In the genomic region with DNA sequence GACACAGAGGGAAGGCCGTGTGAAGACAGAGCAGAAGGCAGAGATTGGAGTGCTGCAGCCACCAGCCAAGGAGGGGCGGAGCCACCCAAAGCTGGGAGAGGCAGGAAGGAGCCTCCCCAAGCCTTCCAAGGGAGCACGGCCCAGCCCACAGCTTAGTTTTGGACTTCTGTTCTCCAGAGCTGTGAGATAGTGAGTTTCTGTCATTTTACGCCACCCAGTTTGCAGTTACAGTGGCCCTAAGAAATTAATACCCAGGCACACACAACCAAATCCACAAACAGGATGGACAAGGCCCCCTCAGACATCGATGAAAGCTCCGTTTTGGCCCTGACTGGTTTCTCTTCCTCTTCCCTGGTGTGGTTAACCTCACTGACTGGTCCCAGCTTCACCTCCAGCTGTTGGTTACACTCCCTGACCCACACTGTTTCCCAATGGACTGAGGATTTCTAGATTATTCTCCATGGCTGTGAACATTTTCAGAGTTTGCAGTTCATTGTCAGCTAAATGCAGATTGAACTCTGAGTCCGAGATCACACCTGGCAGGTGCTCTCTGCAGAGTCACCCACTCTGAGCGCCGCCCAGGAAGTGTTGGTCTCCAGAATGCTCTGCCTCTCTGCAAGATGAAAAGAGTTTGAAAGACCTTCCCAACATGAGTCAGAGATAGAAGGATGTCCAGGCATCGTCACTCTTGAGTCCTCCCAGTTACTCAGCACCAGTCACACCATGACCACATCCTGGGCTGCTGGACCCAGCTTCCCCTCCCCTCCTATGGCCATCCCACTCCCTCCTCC, we compare ENCODE assay signal across 9 cellular contexts.
DNase-seq lines count a peak whose midpoint lies in the region; ATAC-seq, FAIRE-seq and TF ChIP-seq lines count a peak whose summit lies in the region.
"Had no signal": no experiment of that assay in that cellular context is flagged by ENCODE, and none has a peak within 500 bp of the region (broad histone marks: within the 10 kb centered on the region; RNA-seq: fewer than 3 reads in every experiment).

No MANE protein-coding gene starts in this region.

- intact Hi-C loops in PC-9 (cut with micrococcal nuclease; ENCODE audit: unreplicated experiment) (loop anchor here (1.0 kb wide), 1 partner anchor 17 kb away; no protein-coding TSS in a partner anchor), endothelial cell of umbilical vein (cut with micrococcal nuclease) (no loop called here)

- no peak for ATAC-seq in HG03457 (IDR thresholded peaks at IDR 0.05; ENCODE audit: unreplicated experiment)
- ATAC-seq in GM18909 (IDR thresholded peaks at IDR 0.05; ENCODE audit: poor library complexity, unreplicated experiment) = no peak

- H3K79me2 ChIP-seq in PC-9 (ENCODE audit: low read depth) (no peaks in the 10 kb centered on the region), endothelial cell of umbilical vein (ENCODE audit: control insufficient read depth, insufficient read depth, low read length) (no peaks in the 10 kb centered on the region)

- H3K9me3 Mint-ChIP-seq in nephron = no peaks in the 10 kb centered on the region

- H3K4me2 ChIP-seq in PC-9 (peak overlapping the region; percentile 54), endothelial cell of umbilical vein (ENCODE audit: insufficient read depth, low read length) (no peak overlapping the region)

- DNase-seq in GM04503 (ENCODE audit: low read depth) (peak; percentile 79), PC-9 (peak; percentile 80 to 81), endothelial cell of umbilical vein (ENCODE audit: low read depth, low spot score) (peak; percentile 14), frontal cortex (ENCODE audit: low spot score in 2 of 2) (no peak), NCI-H1417 treated with DMSO at 0.1 percent for 48 hours (lab: John Stamatoyannopoulos, UW) (no peak)

- no peak overlapping the region for H3K4me3 Mint-ChIP-seq in nephron

- FAIRE-seq in endothelial cell of umbilical vein (lab: Jason Lieb, UNC) (no peak), frontal cortex (lab: Jason Lieb, UNC) (no peak)
- FAIRE-seq: islet of Langerhans had no signal

- H3K4me3 ChIP-seq in PC-9 (no peak overlapping the region), endothelial cell of umbilical vein (replicated peaks in 1 of 3; ENCODE audit: insufficient read depth in 1 of 3, low read depth in 1 of 3, low read length in 3 of 3) (no peak overlapping the region)

- H3K9me3 ChIP-seq in PC-9 (ENCODE audit: insufficient read depth, low read depth) (peaks cover 3% of the 10 kb centered on the region; the same call in 1 of the 2 replicates), endothelial cell of umbilical vein (replicated peaks; ENCODE audit: control insufficient read depth, insufficient read depth, low read length) (no peaks in the 10 kb centered on the region)

- no peaks in the 10 kb centered on the region for H3K9me2 ChIP-seq in PC-9 (ENCODE audit: insufficient read depth)

- TF ChIP-seq POLR2A in endothelial cell of umbilical vein (IDR thresholded peaks at IDR 0.05; ENCODE audit: low read depth, low read length) = no peak

- H4K20me1 ChIP-seq in PC-9 (ENCODE audit: insufficient read depth) = no peaks in the 10 kb centered on the region
- H4K20me1 ChIP-seq in endothelial cell of umbilical vein (replicated peaks; ENCODE audit: control insufficient read depth, extremely low read depth, insufficient read depth, low read length) = no peaks in the 10 kb centered on the region

- no peaks in the 10 kb centered on the region for H3K9me1 ChIP-seq in endothelial cell of umbilical vein (replicated peaks; ENCODE audit: control insufficient read depth, extremely low read depth, insufficient read depth, low read length)

- BruUV-seq in PC-9 (replicated peaks; lab: Mats Ljungman, UMichigan) (TSS peak; percentile 96), endothelial cell of umbilical vein (replicated peaks; lab: Mats Ljungman, UMichigan) (no TSS peak)

- CTCF ChIA-PET in PC-9 (lab: Charles Lee) = interaction anchor here (0.5 kb wide), 1 partner anchor 503 kb away, joined by 3 read pairs; no protein-coding TSS in a partner anchor
- CTCF ChIA-PET in endothelial cell of umbilical vein (lab: Charles Lee) = interaction anchor here (1.2 to 2.1 kb wide), 5 partner anchors 10 to 435 kb away, joined by 3 to 7 read pairs (median 3); no protein-coding TSS in a partner anchor

- H3K9ac ChIP-seq in endothelial cell of umbilical vein (replicated peaks; ENCODE audit: extremely low read depth, insufficient read depth, low read length) = no peak overlapping the region

- TF ChIP-seq CTCF in PC-9 (conservative IDR thresholded peaks at IDR 0.05) (no peak), endothelial cell of umbilical vein (IDR thresholded peaks at IDR 0.05; ENCODE audit: extremely low read depth in 1 of 2, insufficient read depth in 1 of 2, low read depth in 1 of 2, low read length in 2 of 2) (no peak), nephron (IDR thresholded peaks at IDR 0.05; ENCODE audit: unreplicated experiment in 3 of 3) (no peak)

- dilution Hi-C loops in endothelial cell of umbilical vein (cut with MboI; ENCODE audit: extremely low pct_ligation_motif_present, low sequenced_read_pairs) = no loop called here

- H3K4me1 ChIP-seq in PC-9 (replicated peaks; ENCODE audit: insufficient read depth) (peaks cover 24% of the 10 kb centered on the region), endothelial cell of umbilical vein (ENCODE audit: control insufficient read depth, extremely low read depth, insufficient read depth, low read length) (no peaks in the 10 kb centered on the region)

- H2AFZ ChIP-seq in PC-9 (peak overlapping the region; percentile 72; the same call in 1 of the 2 replicates), endothelial cell of umbilical vein (ENCODE audit: low read depth, low read length) (peak overlapping the region; percentile 13)

- POLR2A ChIA-PET in PC-9 (lab: Charles Lee; ENCODE audit: unreplicated experiment) = interaction anchor here (0.6 to 0.7 kb wide), 5 partner anchors 37 to 625 kb away, joined by 3 to 6 read pairs (median 4); no protein-coding TSS in a partner anchor
- POLR2A ChIA-PET in endothelial cell of umbilical vein (lab: Charles Lee) = no interaction called here

- H3K27me3 ChIP-seq in PC-9 (ENCODE audit: insufficient read depth, low read depth) (0 out of 2 replicates have a peak, but pooled peaks cover 3% of the 10 kb centered on the region), endothelial cell of umbilical vein (ENCODE audit: control insufficient read depth in 2 of 2, insufficient read depth in 2 of 2, low read length in 2 of 2) (no peaks in the 10 kb centered on the region)

- H3K27ac ChIP-seq in PC-9 (peak overlapping the region; percentile 76), endothelial cell of umbilical vein (ENCODE audit: insufficient read depth, low read depth, low read length) (no peak overlapping the region)

- H3F3A ChIP-seq in PC-9 (ENCODE audit: insufficient read depth, low read depth) = peaks cover 14% of the 10 kb centered on the region

- peak overlapping the region in 2 of 3 experiments; percentile 46 to 74 for H3K27ac Mint-ChIP-seq in nephron

- no peaks in the 10 kb centered on the region for H3K36me3 ChIP-seq in PC-9 (ENCODE audit: low read depth)
- no peaks in the 10 kb centered on the region for H3K36me3 ChIP-seq in endothelial cell of umbilical vein (ENCODE audit: control insufficient read depth in 2 of 2, extremely low read depth in 1 of 2, insufficient read depth in 2 of 2, low read length in 2 of 2)

- H3K36me3 Mint-ChIP-seq in nephron (ENCODE audit: low read depth) = no peaks in the 10 kb centered on the region

- H3K4me1 Mint-ChIP-seq in nephron = peaks cover 16% of the 10 kb centered on the region

- H3K27me3 Mint-ChIP-seq in nephron (ENCODE audit: low read depth) = peaks cover 7% of the 10 kb centered on the region

TF ChIP-seq in endothelial cell of umbilical vein, 7 proteins besides CTCF, POLR2A, EP300 and RAD21:
- TF ChIP-seq, protein P1, sequence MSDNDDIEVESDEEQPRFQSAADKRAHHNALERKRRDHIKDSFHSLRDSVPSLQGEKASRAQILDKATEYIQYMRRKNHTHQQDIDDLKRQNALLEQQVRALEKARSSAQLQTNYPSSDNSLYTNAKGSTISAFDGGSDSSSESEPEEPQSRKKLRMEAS (IDR thresholded peaks at IDR 0.05; ENCODE audit: insufficient read depth, insufficient read length) = no peak
- TF ChIP-seq FOS (IDR thresholded peaks at IDR 0.05; ENCODE audit: borderline replicate concordance, insufficient read depth, low read length) = peak; percentile 97
- TF ChIP-seq POLR2AphosphoS5 (IDR thresholded peaks at IDR 0.05; ENCODE audit: insufficient read depth, low read depth, low read length) = peak; percentile 34
- no peak for TF ChIP-seq JUN (IDR thresholded peaks at IDR 0.05; ENCODE audit: borderline replicate concordance, insufficient read depth, insufficient read length, low read depth)
- TF ChIP-seq MYC (IDR thresholded peaks at IDR 0.05; ENCODE audit: low read depth, low read length) = no peak
- no peak for TF ChIP-seq EZH2 (IDR thresholded peaks at IDR 0.05; ENCODE audit: borderline replicate concordance, low read depth, low read length, severe bottlenecking)
- TF ChIP-seq GATA2 (IDR thresholded peaks at IDR 0.05; ENCODE audit: insufficient read depth, insufficient read length, low read depth, low read length) = peak; percentile 17

Comparison
In these comparisons a context has a peak if more than half of its experiments do, and no peak if none do; other contexts are left out.
1. DNase-seq: peak in GM04503 (single experiment), PC-9 (2 of 2) and endothelial cell of umbilical vein (single experiment); none in frontal cortex (0 of 2) and NCI-H1417 treated with DMSO at 0.1 percent for 48 hours (single experiment).